In genomic region chr9:24333629-24334028, GRCh38 we compare ENCODE assay signal across 25 cellular contexts.
"Had no signal": no experiment of that assay in that cellular context is flagged by ENCODE, and none has a peak within 500 bp of the region (broad histone marks: within the 10 kb centered on the region; RNA-seq: fewer than 3 reads in every experiment).

No MANE protein-coding gene starts in this region.

- H3K27me3 Mint-ChIP-seq: activated B cell treated with CpG ODN at 0.5 μM for 24 hours; activated CD4-positive, alpha-beta memory T cell treated with anti-CD3 and anti-CD28 coated beads, Interleukin-2, amount 10 ng/mL, durations not matched to agents 7 days and 5 days; activated CD8-positive, alpha-beta memory T cell treated with anti-CD3 and anti-CD28 coated beads, Interleukin-2, amount 10 ng/mL, durations not matched to agents 7 days and 5 days; activated naive CD8-positive, alpha-beta T cell treated with anti-CD3 and anti-CD28 coated beads for 36 hours; activated T-helper 17 cell treated with anti-CD3 and anti-CD28 coated beads, Interleukin-2, amount 50 U/mL, for 72 hours; memory B cell; naive B cell; stimulated activated naive CD8-positive, alpha-beta T cell treated with anti-CD3 and anti-CD28 coated beads, Interleukin-15, Interleukin-2, amounts not matched to agents 100 ng/mL and 50 ng/mL, for 24 hours had no signal

- FAIRE-seq: small intestine, TTC549 had no signal

- H3K4me3 ChIP-seq: cardiac muscle cell, esophagus squamous epithelium, mucosa of descending colon, ovary, right lobe of liver, tibial nerve, vagina had no signal

- DNase-seq: activated B cell treated with CpG ODN at 0.5 μM for 24 hours; activated CD4-positive, alpha-beta memory T cell treated with anti-CD3 and anti-CD28 coated beads, Interleukin-2, amount 10 ng/mL, durations not matched to agents 7 days and 5 days; activated CD4-positive, alpha-beta T cell treated with anti-CD3 and anti-CD28 coated beads for 48 hours; activated CD8-positive, alpha-beta memory T cell treated with anti-CD3 and anti-CD28 coated beads, Interleukin-2, amount 10 ng/mL, durations not matched to agents 7 days and 5 days; activated naive CD4-positive, alpha-beta T cell; activated naive CD8-positive, alpha-beta T cell treated with anti-CD3 and anti-CD28 coated beads for 36 hours; activated T-cell treated with anti-CD3 and anti-CD28 coated beads, Interleukin-2, amount 50 U/mL, for 1 hour; amygdala; dermis blood vessel endothelial cell; effector memory CD4-positive, alpha-beta T cell; esophagus squamous epithelium; mucosa of descending colon; naive B cell; ovary; right lobe of liver; small intestine; stimulated activated CD4-positive, alpha-beta T cell treated with anti-CD3 and anti-CD28 coated beads, Interleukin-15, amount 100 ng/mL, for 24 hours; stimulated activated CD4-positive, alpha-beta T cell treated with anti-CD3 and anti-CD28 coated beads, Interleukin-2, amount 100 ng/mL, for 48 hours had no signal

- H3K36me3 Mint-ChIP-seq: activated CD8-positive, alpha-beta memory T cell treated with anti-CD3 and anti-CD28 coated beads, Interleukin-2, amount 10 ng/mL, durations not matched to agents 7 days and 5 days; activated naive CD8-positive, alpha-beta T cell treated with anti-CD3 and anti-CD28 coated beads for 36 hours; memory B cell; naive B cell had no signal

- H3K9me3 ChIP-seq: esophagus squamous epithelium, mucosa of descending colon, ovary, right lobe of liver, tibial nerve, vagina had no signal

- H3K36me3 ChIP-seq: cardiac muscle cell, esophagus squamous epithelium, ovary, right lobe of liver, tibial nerve, vagina had no signal

- H3K4me1 Mint-ChIP-seq: activated B cell treated with CpG ODN at 0.5 μM for 24 hours; activated CD4-positive, alpha-beta memory T cell treated with anti-CD3 and anti-CD28 coated beads, Interleukin-2, amount 10 ng/mL, durations not matched to agents 7 days and 5 days; activated CD8-positive, alpha-beta memory T cell treated with anti-CD3 and anti-CD28 coated beads, Interleukin-2, amount 10 ng/mL, durations not matched to agents 7 days and 5 days; activated naive CD8-positive, alpha-beta T cell treated with anti-CD3 and anti-CD28 coated beads for 36 hours; activated T-helper 17 cell treated with anti-CD3 and anti-CD28 coated beads, Interleukin-2, amount 50 U/mL, for 72 hours; memory B cell; naive B cell had no signal

- H3K27me3 ChIP-seq: cardiac muscle cell, esophagus squamous epithelium, ovary, right lobe of liver, tibial nerve, vagina had no signal

- H3K27ac Mint-ChIP-seq: activated B cell treated with CpG ODN at 0.5 μM for 24 hours; activated CD4-positive, alpha-beta memory T cell treated with anti-CD3 and anti-CD28 coated beads, Interleukin-2, amount 10 ng/mL, durations not matched to agents 7 days and 5 days; activated CD8-positive, alpha-beta memory T cell treated with anti-CD3 and anti-CD28 coated beads, Interleukin-2, amount 10 ng/mL, durations not matched to agents 7 days and 5 days; activated naive CD8-positive, alpha-beta T cell treated with anti-CD3 and anti-CD28 coated beads for 36 hours; activated T-helper 17 cell treated with anti-CD3 and anti-CD28 coated beads, Interleukin-2, amount 50 U/mL, for 72 hours; memory B cell; naive B cell; stimulated activated naive CD8-positive, alpha-beta T cell treated with anti-CD3 and anti-CD28 coated beads, Interleukin-15, Interleukin-2, amounts not matched to agents 100 ng/mL and 50 ng/mL, for 24 hours had no signal

- ATAC-seq: activated CD8-positive, alpha-beta memory T cell treated with anti-CD3 and anti-CD28 coated beads, Interleukin-2, amount 10 ng/mL, durations not matched to agents 7 days and 5 days; activated T-helper 17 cell treated with anti-CD3 and anti-CD28 coated beads, Interleukin-2, amount 50 U/mL, for 72 hours; mucosa of descending colon; right lobe of liver had no signal

- H3K4me3 Mint-ChIP-seq: activated B cell treated with CpG ODN at 0.5 μM for 24 hours; activated CD4-positive, alpha-beta memory T cell treated with anti-CD3 and anti-CD28 coated beads, Interleukin-2, amount 10 ng/mL, durations not matched to agents 7 days and 5 days; activated CD8-positive, alpha-beta memory T cell treated with anti-CD3 and anti-CD28 coated beads, Interleukin-2, amount 10 ng/mL, durations not matched to agents 7 days and 5 days; activated naive CD8-positive, alpha-beta T cell treated with anti-CD3 and anti-CD28 coated beads for 36 hours; activated T-helper 17 cell treated with anti-CD3 and anti-CD28 coated beads, Interleukin-2, amount 50 U/mL, for 72 hours; memory B cell; naive B cell; stimulated activated naive CD8-positive, alpha-beta T cell treated with anti-CD3 and anti-CD28 coated beads, Interleukin-15, Interleukin-2, amounts not matched to agents 100 ng/mL and 50 ng/mL, for 24 hours had no signal
